In the genomic region with DNA sequence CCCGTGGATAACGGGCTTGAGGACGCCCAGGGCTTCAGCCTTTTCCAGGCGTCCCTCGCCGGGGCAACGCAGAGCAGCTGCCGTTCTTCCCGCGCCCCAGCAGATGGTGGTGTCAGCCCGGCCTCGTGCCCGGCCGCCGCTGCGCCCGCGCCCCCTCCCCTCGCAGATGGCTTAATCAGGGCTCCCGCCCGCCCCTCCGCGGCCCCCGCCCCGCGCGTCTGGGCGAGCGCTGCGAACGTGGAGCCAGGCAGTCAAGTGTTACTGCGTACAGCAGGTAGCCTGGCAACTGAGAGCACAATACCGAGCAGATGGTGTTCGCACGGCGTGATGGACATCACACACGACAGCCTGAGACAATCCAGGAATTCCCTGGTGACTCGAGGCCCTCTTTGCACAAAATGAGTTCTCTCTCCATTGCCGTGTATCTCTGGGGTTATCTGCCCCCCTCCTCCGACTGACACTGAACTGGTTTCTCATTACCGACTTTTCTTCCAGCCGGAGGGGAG, we compare ENCODE assay signal across 8 cellular contexts.
DNase-seq lines count a peak whose midpoint lies in the region; ATAC-seq and TF ChIP-seq lines count a peak whose summit lies in the region.

No MANE protein-coding gene starts in this region.

- H3K27ac Mint-ChIP-seq in CD14-positive monocyte, result peak overlapping the region; percentile 48 to 94 (median 90)

- in situ Hi-C loops in SK-MEL-5 (cut with HindIII; ENCODE audit: low pct_unique_long_range_greater_than_20kb, low sequenced_read_pairs), result no loop called here

- H3K27me3 ChIP-seq in MG63, result no peaks in the 10 kb centered on the region

- intact Hi-C loops in CD14-positive monocyte (cut with micrococcal nuclease), result loop anchor here (5.0 to 10.0 kb wide), 5 partner anchors 77 to 620 kb away; a partner anchor contains a TSS
- intact Hi-C loops in head of caudate nucleus (cut with DNase I), result loop anchor here (5.0 to 10.0 kb wide), 3 partner anchors 270 to 517 kb away; a partner anchor contains a TSS

- peaks cover 0 to 1% (median 1%) of the 10 kb centered on the region in 3 donors for H3K27me3 Mint-ChIP-seq in CD14-positive monocyte (ENCODE audit: low read depth in 3 of 3)

- H3K36me3 Mint-ChIP-seq in CD14-positive monocyte, result peaks cover 10 to 17% of the 10 kb centered on the region in 2 donors

- peaks cover 51% of the 10 kb centered on the region for H3K4me1 Mint-ChIP-seq in CD14-positive monocyte

- peak; percentile 61 for ATAC-seq in GM21390 (IDR thresholded peaks at IDR 0.05; ENCODE audit: unreplicated experiment)

- peak overlapping the region; percentile 72 for H3K27ac ChIP-seq in temporal lobe (ENCODE audit: low read depth, low read length)

- H3K9me3 ChIP-seq in MG63, result no peaks in the 10 kb centered on the region

- H3K4me3 Mint-ChIP-seq in CD14-positive monocyte, result peak overlapping the region; percentile 85 to 92

- no peaks in the 10 kb centered on the region for H3K36me3 ChIP-seq in MG63

- TF ChIP-seq CTCF in CD14-positive monocyte (IDR thresholded peaks at IDR 0.05), result peak; percentile 95

- H3K4me3 ChIP-seq in MG63, result peak overlapping the region; percentile 33

- H3K9me3 Mint-ChIP-seq in CD14-positive monocyte, result peaks cover 0 to 1% (median 0%) of the 10 kb centered on the region in 7 donors

- DNase-seq in CD14-positive monocyte (ENCODE audit: low spot score) (peak; percentile 84), MG63 (peak; percentile 71), SK-MEL-5 (ENCODE audit: low read depth, low spot score) (peak; percentile 61), head of caudate nucleus (peak; percentile 68 to 96 (median 91)), nucleus accumbens (lab: John Stamatoyannopoulos, UW) (peak; percentile 24 to 92 (median 80))
- peak; percentile 14 for DNase-seq in activated naive CD8-positive, alpha-beta T cell treated with anti-CD3 and anti-CD28 coated beads, Interleukin-2, amount 50 U/mL, for 16 hours (ENCODE audit: low read depth, low spot score)

Comparison
In these comparisons a context has a peak if more than half of its experiments do, and no peak if none do; other contexts are left out.
1. Peak in every context shown above with its lines: DNase-seq, ATAC-seq, H3K4me3 ChIP-seq and H3K27ac ChIP-seq.
2. DNase-seq: peak in every context shown above with its lines; median percentile 91 in head of caudate nucleus; 84 in CD14-positive monocyte; 80 in nucleus accumbens; 71 in MG63; 61 in SK-MEL-5; 14 in activated naive CD8-positive, alpha-beta T cell treated with anti-CD3 and anti-CD28 coated beads, Interleukin-2, amount 50 U/mL, for 16 hours.